ENCODE assay signal across 1 cellular context in the genomic region with DNA sequence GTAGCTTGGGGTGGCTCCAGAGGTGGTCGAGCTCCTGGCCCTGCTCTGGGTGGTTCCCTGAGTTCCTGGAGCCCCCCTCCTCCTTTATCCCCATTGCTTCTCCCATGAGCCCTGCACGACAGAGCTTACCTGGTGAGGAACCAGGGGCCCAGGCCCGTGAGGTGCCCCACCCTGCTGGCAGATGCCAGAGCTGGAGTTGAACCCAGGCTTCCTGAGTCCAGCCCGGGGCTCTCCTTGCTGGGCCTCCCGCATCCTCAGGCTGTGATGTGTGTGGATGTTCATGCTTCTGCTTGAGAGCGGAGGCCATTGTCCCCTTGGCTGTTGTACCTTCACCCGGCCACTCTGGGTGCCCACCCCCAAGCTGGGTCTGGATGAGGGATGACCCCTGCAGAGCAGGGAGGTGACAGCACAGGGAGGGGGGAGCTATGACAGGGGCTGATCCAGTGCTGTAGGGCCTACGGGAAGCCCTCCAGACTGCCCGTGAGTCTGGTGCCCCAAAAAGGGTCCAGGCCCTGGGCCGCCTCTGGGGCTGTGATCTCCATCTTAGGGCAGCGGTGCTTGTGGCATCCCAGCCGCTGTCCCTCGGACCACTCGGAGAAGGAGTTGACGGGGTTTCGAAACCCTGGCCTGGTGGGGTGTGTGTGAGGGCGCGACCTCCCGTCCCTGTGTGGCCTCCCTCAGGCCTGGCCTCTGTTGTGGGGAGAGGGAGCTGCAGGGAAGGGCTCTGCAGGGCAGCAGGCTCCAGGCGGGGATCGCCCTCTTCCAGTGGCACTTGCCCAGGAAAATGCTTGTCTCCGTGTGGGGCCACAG.
TF ChIP-seq lines count a peak whose summit lies in the region.

No MANE protein-coding gene starts in this region.

TF ChIP-seq in HepG2, 621 proteins besides CTCF, POLR2A, EP300 and RAD21 (continued from another document):
- TF ChIP-seq, protein P1, sequence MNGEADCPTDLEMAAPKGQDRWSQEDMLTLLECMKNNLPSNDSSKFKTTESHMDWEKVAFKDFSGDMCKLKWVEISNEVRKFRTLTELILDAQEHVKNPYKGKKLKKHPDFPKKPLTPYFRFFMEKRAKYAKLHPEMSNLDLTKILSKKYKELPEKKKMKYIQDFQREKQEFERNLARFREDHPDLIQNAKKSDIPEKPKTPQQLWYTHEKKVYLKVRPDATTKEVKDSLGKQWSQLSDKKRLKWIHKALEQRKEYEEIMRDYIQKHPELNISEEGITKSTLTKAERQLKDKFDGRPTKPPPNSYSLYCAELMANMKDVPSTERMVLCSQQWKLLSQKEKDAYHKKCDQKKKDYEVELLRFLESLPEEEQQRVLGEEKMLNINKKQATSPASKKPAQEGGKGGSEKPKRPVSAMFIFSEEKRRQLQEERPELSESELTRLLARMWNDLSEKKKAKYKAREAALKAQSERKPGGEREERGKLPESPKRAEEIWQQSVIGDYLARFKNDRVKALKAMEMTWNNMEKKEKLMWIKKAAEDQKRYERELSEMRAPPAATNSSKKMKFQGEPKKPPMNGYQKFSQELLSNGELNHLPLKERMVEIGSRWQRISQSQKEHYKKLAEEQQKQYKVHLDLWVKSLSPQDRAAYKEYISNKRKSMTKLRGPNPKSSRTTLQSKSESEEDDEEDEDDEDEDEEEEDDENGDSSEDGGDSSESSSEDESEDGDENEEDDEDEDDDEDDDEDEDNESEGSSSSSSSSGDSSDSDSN (CRISPR knock-in tag; IDR thresholded peaks at IDR 0.05) = no peak
- TF ChIP-seq MIXL1 (CRISPR knock-in tag; IDR thresholded peaks at IDR 0.05) = no peak
- no peak for TF ChIP-seq EHMT2 (IDR thresholded peaks at IDR 0.05; ENCODE audit: borderline replicate concordance, low read depth, low read length)
- TF ChIP-seq RXRB (CRISPR knock-in tag; IDR thresholded peaks at IDR 0.05; ENCODE audit: borderline replicate concordance) = no peak
- TF ChIP-seq CAMTA2 (CRISPR knock-in tag; IDR thresholded peaks at IDR 0.05; ENCODE audit: borderline replicate concordance) = no peak
- TF ChIP-seq, protein P2, sequence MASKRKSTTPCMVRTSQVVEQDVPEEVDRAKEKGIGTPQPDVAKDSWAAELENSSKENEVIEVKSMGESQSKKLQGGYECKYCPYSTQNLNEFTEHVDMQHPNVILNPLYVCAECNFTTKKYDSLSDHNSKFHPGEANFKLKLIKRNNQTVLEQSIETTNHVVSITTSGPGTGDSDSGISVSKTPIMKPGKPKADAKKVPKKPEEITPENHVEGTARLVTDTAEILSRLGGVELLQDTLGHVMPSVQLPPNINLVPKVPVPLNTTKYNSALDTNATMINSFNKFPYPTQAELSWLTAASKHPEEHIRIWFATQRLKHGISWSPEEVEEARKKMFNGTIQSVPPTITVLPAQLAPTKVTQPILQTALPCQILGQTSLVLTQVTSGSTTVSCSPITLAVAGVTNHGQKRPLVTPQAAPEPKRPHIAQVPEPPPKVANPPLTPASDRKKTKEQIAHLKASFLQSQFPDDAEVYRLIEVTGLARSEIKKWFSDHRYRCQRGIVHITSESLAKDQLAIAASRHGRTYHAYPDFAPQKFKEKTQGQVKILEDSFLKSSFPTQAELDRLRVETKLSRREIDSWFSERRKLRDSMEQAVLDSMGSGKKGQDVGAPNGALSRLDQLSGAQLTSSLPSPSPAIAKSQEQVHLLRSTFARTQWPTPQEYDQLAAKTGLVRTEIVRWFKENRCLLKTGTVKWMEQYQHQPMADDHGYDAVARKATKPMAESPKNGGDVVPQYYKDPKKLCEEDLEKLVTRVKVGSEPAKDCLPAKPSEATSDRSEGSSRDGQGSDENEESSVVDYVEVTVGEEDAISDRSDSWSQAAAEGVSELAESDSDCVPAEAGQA (IDR thresholded peaks at IDR 0.05; ENCODE audit: low read depth) = no peak
- TF ChIP-seq, protein P2 (CRISPR knock-in tag; IDR thresholded peaks at IDR 0.05; ENCODE audit: borderline replicate concordance) = no peak
- no peak for TF ChIP-seq ZNF776 (CRISPR knock-in tag; IDR thresholded peaks at IDR 0.05)
- TF ChIP-seq DPF2 (CRISPR knock-in tag; IDR thresholded peaks at IDR 0.05; ENCODE audit: borderline replicate concordance, low read depth) = no peak
- TF ChIP-seq HMGXB4 (CRISPR knock-in tag; IDR thresholded peaks at IDR 0.05; ENCODE audit: borderline replicate concordance in 1 of 2, low read depth in 1 of 2) = no peak
- TF ChIP-seq ZSCAN9 (CRISPR knock-in tag; IDR thresholded peaks at IDR 0.05; ENCODE audit: borderline replicate concordance) = no peak
- TF ChIP-seq ZKSCAN8 (CRISPR knock-in tag; IDR thresholded peaks at IDR 0.05; ENCODE audit: borderline replicate concordance) = no peak
